In the genomic region with DNA sequence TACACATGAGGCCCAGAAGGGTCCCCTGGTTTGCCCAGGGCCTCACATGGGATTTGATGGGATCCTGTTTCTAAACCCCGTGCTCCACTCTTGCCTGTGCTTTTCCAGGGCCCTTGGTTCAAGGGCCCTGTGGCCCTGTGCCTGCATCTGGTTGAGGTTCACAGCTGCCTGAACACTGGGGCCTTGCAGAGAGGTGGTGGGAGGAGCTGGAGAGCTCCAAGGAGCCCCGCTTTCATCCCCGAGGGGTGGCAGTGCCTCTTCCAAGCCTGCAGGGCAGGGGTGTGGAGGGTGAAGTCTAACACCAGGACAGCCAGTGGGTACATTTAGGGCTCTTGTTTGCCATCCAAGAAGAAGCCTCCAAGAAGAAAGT, we compare ENCODE assay signal across 24 cellular contexts.
A peak's percentile ranks its signal among the peaks of the same experiment; 100 is the strongest.
DNase-seq lines count a peak whose midpoint lies in the region; ATAC-seq and TF ChIP-seq lines count a peak whose summit lies in the region.
"Had no signal": no experiment of that assay in that cellular context is flagged by ENCODE, and none has a peak within 500 bp of the region (broad histone marks: within the 10 kb centered on the region; RNA-seq: fewer than 3 reads in every experiment).

No MANE protein-coding gene starts in this region.

- H3K36me3 Mint-ChIP-seq in chondrocyte (ENCODE audit: low read depth), result peaks cover 4% of the 10 kb centered on the region
- no peaks in the 10 kb centered on the region for H3K36me3 Mint-ChIP-seq in natural killer cell treated with Interleukin-12 subunit alpha and Interleukin-12 subunit beta and Interleukin-15 and Interleukin-18, amount 100 ng/mL, for 72 hours
- no peaks in the 10 kb centered on the region for H3K36me3 Mint-ChIP-seq in T-cell
- H3K36me3 Mint-ChIP-seq: stimulated activated memory B cell treated with anti-CD40 and anti-IgM and Interleukin-4, amounts not matched to agents 10 μg/mL and 1 μg/mL and 100 μg/mL, for 72 hours had no signal

- CTCF ChIA-PET in PC-3 (lab: Charles Lee) (no interaction called here), T-cell (lab: Charles Lee) (no interaction called here), GM10248 (lab: Yijun Ruan, JAX) (no interaction called here)

- no peaks in the 10 kb centered on the region for H3K9me3 Mint-ChIP-seq in chondrocyte (ENCODE audit: low read depth)
- H3K9me3 Mint-ChIP-seq in natural killer cell treated with Interleukin-12 subunit alpha and Interleukin-12 subunit beta and Interleukin-15 and Interleukin-18, amount 100 ng/mL, for 72 hours, result no peaks in the 10 kb centered on the region
- no peaks in the 10 kb centered on the region for H3K9me3 Mint-ChIP-seq in T-cell
- H3K9me3 Mint-ChIP-seq: stimulated activated memory B cell treated with anti-CD40 and anti-IgM and Interleukin-4, amounts not matched to agents 10 μg/mL and 1 μg/mL and 100 μg/mL, for 72 hours had no signal

- H3K27ac Mint-ChIP-seq in chondrocyte (ENCODE audit: unreplicated experiment), result no peak overlapping the region
- H3K27ac Mint-ChIP-seq in natural killer cell treated with Interleukin-12 subunit alpha and Interleukin-12 subunit beta and Interleukin-15 and Interleukin-18, amount 100 ng/mL, for 72 hours, result no peak overlapping the region
- no peak overlapping the region for H3K27ac Mint-ChIP-seq in T-cell
- H3K27ac Mint-ChIP-seq: stimulated activated memory B cell treated with anti-CD40 and anti-IgM and Interleukin-4, amounts not matched to agents 10 μg/mL and 1 μg/mL and 100 μg/mL, for 72 hours had no signal

- no peak overlapping the region for H3K4me3 Mint-ChIP-seq in chondrocyte (ENCODE audit: unreplicated experiment)
- no peak overlapping the region for H3K4me3 Mint-ChIP-seq in natural killer cell treated with Interleukin-12 subunit alpha and Interleukin-12 subunit beta and Interleukin-15 and Interleukin-18, amount 100 ng/mL, for 72 hours
- H3K4me3 Mint-ChIP-seq in T-cell, result no peak overlapping the region
- H3K4me3 Mint-ChIP-seq: stimulated activated memory B cell treated with anti-CD40 and anti-IgM and Interleukin-4, amounts not matched to agents 10 μg/mL and 1 μg/mL and 100 μg/mL, for 72 hours had no signal

- no peak for TF ChIP-seq CTCF in PC-3 (conservative IDR thresholded peaks at IDR 0.05; ENCODE audit: low read depth, low read length)
- no peak for TF ChIP-seq CTCF in chondrocyte (IDR thresholded peaks at IDR 0.05)
- no peak for TF ChIP-seq CTCF in tibial artery (IDR thresholded peaks at IDR 0.05)
- TF ChIP-seq CTCF in GM10248 (IDR thresholded peaks at IDR 0.05; ENCODE audit: control extremely low read depth, extremely low read depth, low read depth, missing control alignments), result no peak

- POLR2A ChIA-PET in PC-3 (lab: Charles Lee; ENCODE audit: unreplicated experiment) (no interaction called here), T-cell (lab: Charles Lee) (no interaction called here), GM10248 (lab: Yijun Ruan, JAX) (no interaction called here)

- H3K27me3 Mint-ChIP-seq in chondrocyte (ENCODE audit: low read depth), result no peaks in the 10 kb centered on the region
- peaks cover 0 to 2% of the 10 kb centered on the region in 2 donors for H3K27me3 Mint-ChIP-seq in natural killer cell treated with Interleukin-12 subunit alpha and Interleukin-12 subunit beta and Interleukin-15 and Interleukin-18, amount 100 ng/mL, for 72 hours
- H3K27me3 Mint-ChIP-seq in T-cell, result peaks cover 0 to 3% of the 10 kb centered on the region in 2 donors

- H3K27me3 ChIP-seq in PC-3 (ENCODE audit: low read length), result no peaks in the 10 kb centered on the region
- H3K27me3 ChIP-seq in tibial artery, result no peaks in the 10 kb centered on the region
- H3K27me3 ChIP-seq: brain microvascular endothelial cell, neutrophil, SJCRH30, upper lobe of right lung had no signal

- no peaks in the 10 kb centered on the region for H3K79me2 ChIP-seq in PC-3 (ENCODE audit: low read length)

- peaks cover 33% of the 10 kb centered on the region for H3K4me1 Mint-ChIP-seq in chondrocyte (ENCODE audit: low read depth)
- no peaks in the 10 kb centered on the region for H3K4me1 Mint-ChIP-seq in natural killer cell treated with Interleukin-12 subunit alpha and Interleukin-12 subunit beta and Interleukin-15 and Interleukin-18, amount 100 ng/mL, for 72 hours (ENCODE audit: low read depth in 2 of 2)
- H3K4me1 Mint-ChIP-seq in T-cell, result no peaks in the 10 kb centered on the region
- H3K4me1 Mint-ChIP-seq: stimulated activated memory B cell treated with anti-CD40 and anti-IgM and Interleukin-4, amounts not matched to agents 10 μg/mL and 1 μg/mL and 100 μg/mL, for 72 hours had no signal

- no peak for DNase-seq in PC-3
- DNase-seq in chondrocyte (ENCODE audit: low spot score), result peak; percentile 57
- peak; percentile 35 for DNase-seq in natural killer cell treated with Interleukin-12 subunit alpha and Interleukin-12 subunit beta and Interleukin-15 and Interleukin-18, amount 100 ng/mL, for 72 hours (ENCODE audit: low spot score)
- DNase-seq in tibial artery, result peak in 1 of 2 donors; percentile 61
- DNase-seq in GDM1 (lab: John Stamatoyannopoulos, UW), result no peak
- no peak for DNase-seq in T-cell
- no peak for DNase-seq in GM10248 (ENCODE audit: extremely low spot score)
- DNase-seq: activated CD4-positive, alpha-beta T cell treated with anti-CD3 and anti-CD28 coated beads, Interleukin-2, amount 50 U/mL, for 48 hours; activated CD4-positive, CD25-positive, alpha-beta regulatory T cell; activated naive CD4-positive, alpha-beta T cell; NCI-H1436 treated with DMSO at 0.1 percent for 48 hours; NCI-H345; NCI-H69; SJCRH30; T-helper 1 cell; upper lobe of right lung had no signal

- no peak overlapping the region for H2AFZ ChIP-seq in PC-3 (ENCODE audit: low read length)

- H3K36me3 ChIP-seq in PC-3 (ENCODE audit: low read depth, low read length), result no peaks in the 10 kb centered on the region
- no peaks in the 10 kb centered on the region for H3K36me3 ChIP-seq in tibial artery
- H3K36me3 ChIP-seq: brain microvascular endothelial cell, HAP-1, neutrophil, prostate gland, SJCRH30, upper lobe of right lung had no signal

- H3K4me3 ChIP-seq in PC-3 (ENCODE audit: low read length) (no peak overlapping the region), tibial artery (no peak overlapping the region)
- H3K4me3 ChIP-seq: dorsolateral prefrontal cortex, HAP-1, prostate gland, SJCRH30, upper lobe of right lung had no signal

- intact Hi-C loops in PC-3 (cut with micrococcal nuclease), result no loop called here
- intact Hi-C loops in tibial artery (cut with DNase I; ENCODE audit: low total_unique reads), result no loop called here

- no peaks in the 10 kb centered on the region for H3F3A ChIP-seq in PC-3 (ENCODE audit: low read length, unreplicated experiment)

- H4K20me1 ChIP-seq in PC-3 (ENCODE audit: low read length), result no peaks in the 10 kb centered on the region

- no peak overlapping the region for H3K9ac ChIP-seq in PC-3 (ENCODE audit: low read length)

- H3K4me1 ChIP-seq in PC-3 (ENCODE audit: insufficient read depth, low read length) (peaks cover 12% of the 10 kb centered on the region; the same call in 1 of the 2 replicates), tibial artery (peaks cover 0 to 43% (median 34%) of the 10 kb centered on the region in 4 donors)
- H3K4me1 ChIP-seq: HAP-1, prostate gland, upper lobe of right lung had no signal

- no TSS peak for BruUV-seq in PC-3 (replicated peaks; lab: Mats Ljungman, UMichigan)

- H3K27ac ChIP-seq in PC-3 (ENCODE audit: low read length) (0 out of 2 replicates have a peak overlapping the region, but pooled peaks have one; percentile 9), tibial artery (peak overlapping the region; percentile 58 to 59)
- H3K27ac ChIP-seq: brain microvascular endothelial cell, dorsolateral prefrontal cortex, neutrophil, prostate gland, upper lobe of right lung had no signal

- ATAC-seq in PC-3 (no peak), T-cell (replicated peaks in 1 of 4) (no peak)
- ATAC-seq in natural killer cell treated with Interleukin-12 subunit alpha and Interleukin-12 subunit beta and Interleukin-15 and Interleukin-18, amount 100 ng/mL, for 72 hours, result no peak
- ATAC-seq in activated CD4-positive, CD25-positive, alpha-beta regulatory T cell treated with anti-CD3 and anti-CD28 coated beads, Interleukin-2, amount 50 U/mL, for 24 hours, result no peak
- ATAC-seq: left lobe of liver; stimulated activated memory B cell treated with anti-CD40 and anti-IgM and Interleukin-4, amounts not matched to agents 10 μg/mL and 1 μg/mL and 100 μg/mL, for 72 hours had no signal

- H3K9me3 ChIP-seq in PC-3 (ENCODE audit: low read length) (no peaks in the 10 kb centered on the region), tibial artery (no peaks in the 10 kb centered on the region)
- H3K9me3 ChIP-seq: HAP-1, neutrophil, prostate gland, SJCRH30, upper lobe of right lung had no signal

- no peak overlapping the region for H3K4me2 ChIP-seq in PC-3 (ENCODE audit: low read length)

- no peaks in the 10 kb centered on the region for H3K9me2 ChIP-seq in PC-3 (replicated peaks; ENCODE audit: low read length)

Comparison
In these comparisons a context has a peak if more than half of its experiments do, and no peak if none do; other contexts are left out.
1. DNase-seq: peak in chondrocyte (single experiment) and natural killer cell treated with Interleukin-12 subunit alpha and Interleukin-12 subunit beta and Interleukin-15 and Interleukin-18, amount 100 ng/mL, for 72 hours (single experiment); none in PC-3 (single experiment), GDM1 (single experiment), T-cell (0 of 34) and GM10248 (single experiment).